ENCODE assay signal across 19 cellular contexts in the genomic region with DNA sequence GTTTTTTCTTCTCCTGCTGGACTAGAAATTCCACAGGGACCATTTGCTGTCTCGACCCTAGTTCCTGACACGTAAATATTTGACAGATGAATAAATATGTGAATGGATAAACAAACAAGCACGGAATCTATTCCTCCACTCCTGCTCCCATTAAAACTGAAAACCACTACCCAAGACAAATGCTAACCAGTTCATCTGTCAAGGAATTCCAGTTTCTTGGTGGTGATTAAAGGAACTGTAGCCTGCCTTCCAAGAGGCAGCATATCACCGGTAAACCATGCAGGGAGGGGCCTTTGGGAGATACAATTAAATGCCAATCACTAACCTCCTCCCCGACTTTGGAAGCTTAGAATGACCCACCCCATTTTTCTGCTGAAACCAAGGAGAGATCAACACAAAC.
"Had no signal": no experiment of that assay in that cellular context is flagged by ENCODE, and none has a peak within 500 bp of the region (broad histone marks: within the 10 kb centered on the region; RNA-seq: fewer than 3 reads in every experiment).

No MANE protein-coding gene starts in this region.

- H3K27ac ChIP-seq: adrenal gland, breast epithelium had no signal

- FAIRE-seq: TTC549 had no signal

- DNase-seq: activated CD4-positive, alpha-beta memory T cell treated with anti-CD3 and anti-CD28 coated beads for 36 hours; activated CD4-positive, alpha-beta T cell treated with anti-CD3 and anti-CD28 coated beads, Interleukin-2, amount 10 ng/mL, durations not matched to agents 7 days and 5 days; activated CD4-positive, CD25-positive, alpha-beta regulatory T cell; activated CD8-positive, alpha-beta memory T cell treated with anti-CD3 and anti-CD28 coated beads, Interleukin-2, amount 50 U/mL, for 4 hours; activated naive CD4-positive, alpha-beta T cell treated with anti-CD3 and anti-CD28 coated beads, Interleukin-2, amount 50 U/mL, for 16 hours; activated naive CD8-positive, alpha-beta T cell treated with anti-CD3 and anti-CD28 coated beads, Interleukin-2, amount 10 ng/mL, durations not matched to agents 7 days and 5 days; activated T-cell treated with anti-CD3 and anti-CD28 coated beads, Interleukin-2, amount 50 U/mL, for 1 hour; adrenal gland; aorta; central memory CD4-positive, alpha-beta T cell; KG1; NCI-H1092; NCI-H1417; NCI-H524; SHP77 treated with DMSO at 0.1 percent for 48 hours; T-helper 2 cell; T1000 had no signal
